Comparison of ENCODE assay signal across 8 cellular contexts in genomic region chr1:156193488-156194299, GRCh38. TPM values are rescaled to one million over a fixed set of nuclear protein-coding genes. Genes with fewer than 3 reads are reported as not detected.
DNase-seq lines count a peak whose midpoint lies in the region; ATAC-seq, FAIRE-seq and TF ChIP-seq lines count a peak whose summit lies in the region.

Gene SLC25A44, plus strand, starts transcription at chr1:156194104. Its CDS starts 5,744 bp downstream, at chr1:156199848.

- H3K36me3 ChIP-seq in bronchial epithelial cell (ENCODE audit: control insufficient read depth, insufficient read depth, low read length) (peaks cover 3% of the 10 kb centered on the region), iPS-20b (ENCODE audit: insufficient read depth, low read depth, low read length) (peaks cover 14% of the 10 kb centered on the region; the same call in 1 of the 2 replicates)

- TF ChIP-seq CTCF in WI38 (IDR thresholded peaks at IDR 0.05; ENCODE audit: low read depth, low read length), result peak; percentile 25; the same call in 1 of the 2 replicates
- TF ChIP-seq CTCF in bronchial epithelial cell (IDR thresholded peaks at IDR 0.05; ENCODE audit: insufficient read depth, low read length, severe bottlenecking), result peak; percentile 67

- H3K27me3 ChIP-seq in bronchial epithelial cell (ENCODE audit: control insufficient read depth, insufficient read depth, low read length) (no peaks in the 10 kb centered on the region), iPS-20b (ENCODE audit: insufficient read depth, low read length) (no peaks in the 10 kb centered on the region)

- peaks cover 8% of the 10 kb centered on the region for H3K4me1 ChIP-seq in iPS-20b (ENCODE audit: insufficient read depth, low read length)

- H3K9ac ChIP-seq in iPS-20b (ENCODE audit: low read depth, low read length), result peak within 1 kb of the TSS; percentile 70; the same call in 1 of the 2 replicates

- peak; percentile 95 for DNase-seq in AG08396 (ENCODE audit: low spot score)
- peak; percentile 99 for DNase-seq in NCI-H2227 treated with DMSO at 0.1 percent for 48 hours (lab: John Stamatoyannopoulos, UW)
- DNase-seq in bronchial epithelial cell (ENCODE audit: low read depth), result peak; percentile 99

- H3K27ac ChIP-seq in iPS-20b (ENCODE audit: low read length) (peak within 1 kb of the TSS; percentile 59), skin epidermis (peak within 1 kb of the TSS; percentile 52 to 92 (median 82))

- peaks cover 6% of the 10 kb centered on the region; the same call in 1 of the 2 replicates for H3K9me3 ChIP-seq in iPS-20b (ENCODE audit: insufficient read depth, low read depth, low read length)

- ATAC-seq in GM18907 (IDR thresholded peaks at IDR 0.05; ENCODE audit: unreplicated experiment) (peak; percentile 92), HG03159 (IDR thresholded peaks at IDR 0.05; ENCODE audit: unreplicated experiment) (peak; percentile 91)

- H3K4me3 ChIP-seq in WI38 (ENCODE audit: low read depth, low read length), result peak within 1 kb of the TSS; percentile 84
- peak within 1 kb of the TSS; percentile 78 for H3K4me3 ChIP-seq in bronchial epithelial cell (ENCODE audit: low read depth, low read length)
- H3K4me3 ChIP-seq in iPS-20b (ENCODE audit: low read length), result peak within 1 kb of the TSS; percentile 85
- peak within 1 kb of the TSS; percentile 67 to 88 (median 80) for H3K4me3 ChIP-seq in skin epidermis

- FAIRE-seq in bronchial epithelial cell (lab: Jason Lieb, UNC), result peak; percentile 79

RNA-seq across cellular contexts. Expression of gene SLC25A44, which starts in this region (rescaled TPM):
- total RNA-seq in bronchial epithelial cell, result 5.8 and 7.4 TPM in 2 replicates

Comparison
In these comparisons a context has a peak if more than half of its experiments do, and no peak if none do; other contexts are left out.
1. Peak in every context shown above with its lines: DNase-seq, ATAC-seq, H3K4me3 ChIP-seq and H3K27ac ChIP-seq.